Comparison of ENCODE assay signal across 22 cellular contexts in genomic region chr5:114989512-114989911, GRCh38.
DNase-seq lines count a peak whose midpoint lies in the region; ATAC-seq, FAIRE-seq and TF ChIP-seq lines count a peak whose summit lies in the region.
"Had no signal": no experiment of that assay in that cellular context is flagged by ENCODE, and none has a peak within 500 bp of the region (broad histone marks: within the 10 kb centered on the region; RNA-seq: fewer than 3 reads in every experiment).

No MANE protein-coding gene starts in this region.

- H3K4me1 ChIP-seq in GM23338 (ENCODE audit: insufficient read depth) (no peaks in the 10 kb centered on the region), H1 (replicated peaks in 1 of 4; ENCODE audit: control insufficient read depth in 3 of 4, insufficient read depth in 4 of 4, low read length in 3 of 4) (peaks cover 0 to 5% (median under 1%) of the 10 kb centered on the region in 4 experiments; a peak in 4 of 7 replicates), osteoblast (ENCODE audit: insufficient read depth, low read length) (no peaks in the 10 kb centered on the region), upper lobe of right lung (no peaks in the 10 kb centered on the region)
- H3K4me1 ChIP-seq: A549; BLaER1 treated with 17β-estradiol and CSF1 and Interleukin-3, amounts not matched to agents 10 nM and 100 nM; Caco-2 had no signal

- no peak overlapping the region for H4K8ac ChIP-seq in H1 (ENCODE audit: extremely low read depth, insufficient read depth, low read length)

- H3K9me3 ChIP-seq in H1 (ENCODE audit: insufficient read depth in 2 of 2, low read depth in 1 of 2, low read length in 1 of 2) (peaks cover 0 to 2% of the 10 kb centered on the region in 2 experiments; a peak in 1 of 4 replicates), osteoblast (ENCODE audit: low read depth, low read length) (no peaks in the 10 kb centered on the region), upper lobe of right lung (no peaks in the 10 kb centered on the region)
- H3K9me3 ChIP-seq: A549, Caco-2 had no signal

- DNase-seq in GM23338 (ENCODE audit: low spot score) (no peak), H1 (ENCODE audit: low read depth in 1 of 2, low spot score in 2 of 2) (no peak), osteoblast (ENCODE audit: insufficient read length, low spot score, missing footprints) (peak; percentile 61), upper lobe of right lung (no peak), NCI-H524 (lab: John Stamatoyannopoulos, UW) (no peak)
- DNase-seq: AML-193; Caco-2; Calu3; CD4-positive, alpha-beta T cell; CD8-positive, alpha-beta T cell; DMS79 treated with DMSO at 0.1 percent for 48 hours; GF-D8 had no signal

- H2BK5ac ChIP-seq in H1 (ENCODE audit: low read depth, low read length), result no peak overlapping the region

- no peak overlapping the region for H3K4ac ChIP-seq in H1 (replicated peaks; ENCODE audit: insufficient read length, low read depth, low read length)

- H4K5ac ChIP-seq in H1 (ENCODE audit: insufficient read length, low read depth, low read length), result no peak overlapping the region

- H3K23me2 ChIP-seq in H1 (ENCODE audit: low read depth, low read length), result no peaks in the 10 kb centered on the region

- CTCF ChIA-PET in H1 (lab: Charles Lee; ENCODE audit: partially characterized antibody), result no interaction called here

- FAIRE-seq in H1 (lab: Jason Lieb, UNC), result no peak
- FAIRE-seq: A549, D721Med, G401.6, GM12891 had no signal

- no peak for TF ChIP-seq POLR2A in H1 (IDR thresholded peaks at IDR 0.05; ENCODE audit: control extremely low read depth in 1 of 2, low read depth in 2 of 2, low read length in 2 of 2)

- no peak overlapping the region for H3K4me3 ChIP-seq in GM23338
- H3K4me3 ChIP-seq in H1 (ENCODE audit: extremely low read depth in 1 of 4, insufficient read depth in 2 of 4, low read depth in 3 of 4, low read length in 4 of 4), result no peak overlapping the region
- no peak overlapping the region for H3K4me3 ChIP-seq in osteoblast (ENCODE audit: insufficient read depth, low read length)
- no peak overlapping the region for H3K4me3 ChIP-seq in upper lobe of right lung
- H3K4me3 ChIP-seq: A549; BLaER1 treated with 17β-estradiol and CSF1 and Interleukin-3, amounts not matched to agents 10 nM and 100 nM had no signal

- H2BK120ac ChIP-seq in H1 (replicated peaks; ENCODE audit: low read depth, low read length), result no peak overlapping the region

- no peak overlapping the region for H3K23ac ChIP-seq in H1 (ENCODE audit: insufficient read length)

- no peak overlapping the region for H3K27ac Mint-ChIP-seq in GM23338
- H3K27ac Mint-ChIP-seq: B cell; CD4-positive, alpha-beta T cell; CD8-positive, alpha-beta T cell had no signal

- H3K27me3 ChIP-seq in GM23338 (ENCODE audit: insufficient read depth) (no peaks in the 10 kb centered on the region), H1 (replicated peaks in 1 of 4; ENCODE audit: control insufficient read depth in 3 of 4, extremely low read depth in 1 of 4, insufficient read depth in 3 of 4, low read length in 3 of 4) (no peaks in the 10 kb centered on the region; a peak in 1 of 7 replicates), osteoblast (ENCODE audit: insufficient read depth, low read length) (no peaks in the 10 kb centered on the region), upper lobe of right lung (no peaks in the 10 kb centered on the region)
- H3K27me3 ChIP-seq: BLaER1 treated with 17β-estradiol and CSF1 and Interleukin-3, amounts not matched to agents 10 nM and 100 nM had no signal

- no peak overlapping the region for H2AK5ac ChIP-seq in H1 (ENCODE audit: low read depth, low read length)

- POLR2A ChIA-PET in H1 (lab: Charles Lee; ENCODE audit: partially characterized antibody), result no interaction called here

- peaks cover 9% of the 10 kb centered on the region for H3K27me3 Mint-ChIP-seq in GM23338 (ENCODE audit: insufficient read depth, low read depth, poor library complexity)
- H3K27me3 Mint-ChIP-seq: B cell; CD4-positive, alpha-beta T cell had no signal

- TF ChIP-seq RAD21 in H1 (IDR thresholded peaks at IDR 0.05 in 1 of 2, conservative IDR thresholded peaks at IDR 0.05 in 1 of 2; ENCODE audit: low read depth in 2 of 2, low read length in 2 of 2), result no peak

- no peak for TF ChIP-seq EP300 in H1 (IDR thresholded peaks at IDR 0.05; ENCODE audit: borderline replicate concordance in 1 of 2, low read depth in 2 of 2, low read length in 2 of 2)

- H2BK15ac ChIP-seq in H1 (ENCODE audit: low read length), result no peak overlapping the region

- H2BK12ac ChIP-seq in H1 (ENCODE audit: low read depth, low read length), result no peak overlapping the region

- H3K36me3 ChIP-seq in GM23338 (ENCODE audit: insufficient read depth) (no peaks in the 10 kb centered on the region; the same call in 1 of the 2 replicates), H1 (ENCODE audit: control insufficient read depth in 2 of 4, insufficient read depth in 4 of 4, low read length in 3 of 4) (no peaks in the 10 kb centered on the region), osteoblast (ENCODE audit: insufficient read depth, low read length) (no peaks in the 10 kb centered on the region), upper lobe of right lung (no peaks in the 10 kb centered on the region)
- H3K36me3 ChIP-seq: BLaER1 treated with 17β-estradiol and CSF1 and Interleukin-3, amounts not matched to agents 10 nM and 100 nM had no signal

- H3K27ac ChIP-seq in GM23338 (ENCODE audit: low read depth), result no peak overlapping the region
- no peak overlapping the region; the same call in 1 of the 2 replicates for H3K27ac ChIP-seq in H1 (ENCODE audit: low read depth, low read length)
- H3K27ac ChIP-seq in osteoblast (ENCODE audit: low read depth, low read length), result no peak overlapping the region
- no peak overlapping the region for H3K27ac ChIP-seq in upper lobe of right lung
- H3K27ac ChIP-seq: 22Rv1; A549; BLaER1 treated with 17β-estradiol and CSF1 and Interleukin-3, amounts not matched to agents 10 nM and 100 nM; C4-2B had no signal

- H3K56ac ChIP-seq in H1 (replicated peaks; ENCODE audit: insufficient read length, low read depth, low read length), result no peak overlapping the region

- TF ChIP-seq CTCF in GM23338 (conservative IDR thresholded peaks at IDR 0.05; ENCODE audit: low read depth in 2 of 2), result no peak
- TF ChIP-seq CTCF in H1 (IDR thresholded peaks at IDR 0.05; ENCODE audit: control extremely low read depth in 1 of 3, insufficient read depth in 1 of 3, low read depth in 1 of 3, low read length in 3 of 3), result no peak
- TF ChIP-seq CTCF in osteoblast (IDR thresholded peaks at IDR 0.05; ENCODE audit: extremely low read depth, low read depth, low read length), result no peak
- TF ChIP-seq CTCF in upper lobe of right lung (IDR thresholded peaks at IDR 0.05), result no peak

- no peaks in the 10 kb centered on the region for H3F3A ChIP-seq in GM23338 (replicated peaks; ENCODE audit: low read depth)

- peaks cover 2% of the 10 kb centered on the region; the same call in 1 of the 3 replicates for H3K36me3 Mint-ChIP-seq in GM23338 (ENCODE audit: low read depth)
- H3K36me3 Mint-ChIP-seq: CD8-positive, alpha-beta T cell had no signal

- H3K18ac ChIP-seq in H1 (ENCODE audit: extremely low read depth, low read length), result no peak overlapping the region

- H3K9me2 ChIP-seq in GM23338 (ENCODE audit: insufficient read depth), result peaks cover 3% of the 10 kb centered on the region; the same call in 1 of the 2 replicates

- no peaks in the 10 kb centered on the region for H3K79me1 ChIP-seq in H1 (ENCODE audit: low read depth, low read length)

- H4K20me1 ChIP-seq in GM23338 (replicated peaks; ENCODE audit: insufficient read depth) (no peaks in the 10 kb centered on the region), H1 (replicated peaks in 1 of 2; ENCODE audit: control insufficient read depth in 1 of 2, insufficient read depth in 2 of 2, low read length in 2 of 2) (no peaks in the 10 kb centered on the region), osteoblast (ENCODE audit: insufficient read depth, low read length) (no peaks in the 10 kb centered on the region)
- H4K20me1 ChIP-seq: BLaER1 treated with 17β-estradiol and CSF1 and Interleukin-3, amounts not matched to agents 10 nM and 100 nM had no signal

- H2AFZ ChIP-seq in GM23338, result peak overlapping the region; percentile 74
- peak overlapping the region; percentile 59; the same call in 1 of the 2 replicates for H2AFZ ChIP-seq in H1 (ENCODE audit: low read length)
- no peak overlapping the region for H2AFZ ChIP-seq in osteoblast (ENCODE audit: low read length)

- no peak overlapping the region for H4K91ac ChIP-seq in H1 (replicated peaks; ENCODE audit: insufficient read length, low read length)

- H3K4me3 Mint-ChIP-seq in GM23338, result no peak overlapping the region
- H3K4me3 Mint-ChIP-seq: B cell; CD4-positive, alpha-beta T cell; CD8-positive, alpha-beta T cell had no signal

- peaks cover 5% of the 10 kb centered on the region for H3K4me1 Mint-ChIP-seq in GM23338
- H3K4me1 Mint-ChIP-seq: B cell had no signal

- intact Hi-C loops in upper lobe of right lung (cut with DNase I), result no loop called here

- ATAC-seq in GM23338 (no peak), upper lobe of right lung (peak; percentile 26), GM18861 (IDR thresholded peaks at IDR 0.05; ENCODE audit: unreplicated experiment) (no peak), GM21717 (IDR thresholded peaks at IDR 0.05; ENCODE audit: unreplicated experiment) (no peak)
- ATAC-seq: A549; CD8-positive, alpha-beta T cell had no signal

- H3K79me2 ChIP-seq in GM23338 (replicated peaks; ENCODE audit: insufficient read depth) (no peaks in the 10 kb centered on the region), H1 (ENCODE audit: control insufficient read depth in 1 of 2, insufficient read depth in 2 of 2, low read length in 2 of 2) (no peaks in the 10 kb centered on the region), osteoblast (ENCODE audit: insufficient read depth, low read length) (no peaks in the 10 kb centered on the region)

- no peak overlapping the region for H3K9ac ChIP-seq in H1 (replicated peaks in 1 of 4; ENCODE audit: extremely low read depth in 1 of 4, low read depth in 3 of 4, low read length in 3 of 4)
- H3K9ac ChIP-seq: BLaER1 treated with 17β-estradiol and CSF1 and Interleukin-3, amounts not matched to agents 10 nM and 100 nM had no signal

- H2BK20ac ChIP-seq in H1 (ENCODE audit: low read length), result no peak overlapping the region

- H3K9me3 Mint-ChIP-seq in GM23338, result peaks cover 14% of the 10 kb centered on the region
- H3K9me3 Mint-ChIP-seq: CD4-positive, alpha-beta T cell; CD8-positive, alpha-beta T cell had no signal

- H3K14ac ChIP-seq in H1 (ENCODE audit: insufficient read length), result no peak overlapping the region

- 82% methylated on average over 10 of the region's 10 CpGs; no CpG with 5 or more reads in 1 of the 2 experiments for WGBS in H1 (ENCODE audit: extremely low coverage in 1 of 2, insufficient coverage in 1 of 2, insufficient read length in 1 of 2, insufficient replicate concordance in 2 of 2, low coverage in 1 of 2, low lambda C conversion rate in 2 of 2, missing lambda C conversion rate in 1 of 2), 2 experiments

- no peak overlapping the region for H3K4me2 ChIP-seq in GM23338
- no peak overlapping the region for H3K4me2 ChIP-seq in H1 (ENCODE audit: insufficient read depth in 1 of 2, low read depth in 2 of 2, low read length in 2 of 2)
- no peak overlapping the region for H3K4me2 ChIP-seq in osteoblast (ENCODE audit: insufficient read depth, low read length)
- H3K4me2 ChIP-seq: A549; BLaER1 treated with 17β-estradiol and CSF1 and Interleukin-3, amounts not matched to agents 10 nM and 100 nM had no signal

TF ChIP-seq in GM23338, 12 proteins besides CTCF, POLR2A, EP300 and RAD21 (continues in another document):
- TF ChIP-seq NANOG (IDR thresholded peaks at IDR 0.05; ENCODE audit: borderline replicate concordance), result no peak
